1 cellular context compared by ENCODE assay signal in genomic region chr16:85844786-85845185, GRCh38.
TF ChIP-seq lines count a peak whose summit lies in the region.

No MANE protein-coding gene starts in this region.

TF ChIP-seq in HepG2, 621 proteins besides CTCF, POLR2A, EP300 and RAD21 (continues in another document):
- TF ChIP-seq FOXA1 (IDR thresholded peaks at IDR 0.05) (no peak), FOXA1 (CRISPR knock-in tag; IDR thresholded peaks at IDR 0.05) (peak; percentile 57), FOXC1 (CRISPR knock-in tag; IDR thresholded peaks at IDR 0.05; ENCODE audit: borderline replicate concordance) (0 out of 2 replicates have a peak, but pooled peaks have one; percentile 19), DMTF1 (CRISPR knock-in tag; IDR thresholded peaks at IDR 0.05) (no peak), HDAC2 (CRISPR knock-in tag; IDR thresholded peaks at IDR 0.05) (peak; percentile 72), ZNF747 (CRISPR knock-in tag; IDR thresholded peaks at IDR 0.05; ENCODE audit: borderline replicate concordance) (peak; percentile 32; the same call in 1 of the 2 replicates), SMARCC2 (IDR thresholded peaks at IDR 0.05) (no peak), JUN (CRISPR knock-in tag; IDR thresholded peaks at IDR 0.05) (no peak), ZZZ3 (CRISPR knock-in tag; IDR thresholded peaks at IDR 0.05; ENCODE audit: borderline replicate concordance) (no peak), HNF1B (CRISPR knock-in tag; IDR thresholded peaks at IDR 0.05) (peak; percentile 49; the same call in 1 of the 2 replicates), ZNF841 (CRISPR knock-in tag; IDR thresholded peaks at IDR 0.05; ENCODE audit: borderline replicate concordance) (no peak), RERE (CRISPR knock-in tag; IDR thresholded peaks at IDR 0.05; ENCODE audit: low read depth) (peak; percentile 63; the same call in 1 of the 2 replicates), HDAC6 (IDR thresholded peaks at IDR 0.05; ENCODE audit: low read depth, low read length) (no peak), HNF1A (IDR thresholded peaks at IDR 0.05; ENCODE audit: low read depth) (no peak), HNF1A (CRISPR knock-in tag; IDR thresholded peaks at IDR 0.05; ENCODE audit: borderline replicate concordance) (no peak), PBX2 (CRISPR knock-in tag; IDR thresholded peaks at IDR 0.05) (no peak), MXD4 (CRISPR knock-in tag; IDR thresholded peaks at IDR 0.05) (0 out of 2 replicates have a peak, but pooled peaks have one; percentile 24), ZNF296 (CRISPR knock-in tag; conservative IDR thresholded peaks at IDR 0.05) (no peak), ZBTB8A (CRISPR knock-in tag; IDR thresholded peaks at IDR 0.05; ENCODE audit: borderline replicate concordance, low read depth) (no peak), ZNF331 (CRISPR knock-in tag; IDR thresholded peaks at IDR 0.05) (peak; percentile 9; the same call in 1 of the 2 replicates), AHDC1 (CRISPR knock-in tag; IDR thresholded peaks at IDR 0.05; ENCODE audit: borderline replicate concordance) (peak; percentile 54; the same call in 1 of the 2 replicates), EEA1 (CRISPR knock-in tag; IDR thresholded peaks at IDR 0.05; ENCODE audit: borderline replicate concordance) (no peak), ZNF639 (CRISPR knock-in tag; conservative IDR thresholded peaks at IDR 0.05) (no peak), ELF1 (CRISPR knock-in tag; IDR thresholded peaks at IDR 0.05) (no peak), ZFP41 (CRISPR knock-in tag; IDR thresholded peaks at IDR 0.05; ENCODE audit: borderline replicate concordance) (no peak), ZNF605 (CRISPR knock-in tag; IDR thresholded peaks at IDR 0.05) (no peak), MAF1 (CRISPR knock-in tag; IDR thresholded peaks at IDR 0.05; ENCODE audit: borderline replicate concordance) (no peak), ZSCAN5A (CRISPR knock-in tag; IDR thresholded peaks at IDR 0.05; ENCODE audit: borderline replicate concordance) (no peak), ZSCAN20 (CRISPR knock-in tag; IDR thresholded peaks at IDR 0.05; ENCODE audit: borderline replicate concordance) (no peak)
